ENCODE assay signal across 8 cellular contexts in the genomic region with DNA sequence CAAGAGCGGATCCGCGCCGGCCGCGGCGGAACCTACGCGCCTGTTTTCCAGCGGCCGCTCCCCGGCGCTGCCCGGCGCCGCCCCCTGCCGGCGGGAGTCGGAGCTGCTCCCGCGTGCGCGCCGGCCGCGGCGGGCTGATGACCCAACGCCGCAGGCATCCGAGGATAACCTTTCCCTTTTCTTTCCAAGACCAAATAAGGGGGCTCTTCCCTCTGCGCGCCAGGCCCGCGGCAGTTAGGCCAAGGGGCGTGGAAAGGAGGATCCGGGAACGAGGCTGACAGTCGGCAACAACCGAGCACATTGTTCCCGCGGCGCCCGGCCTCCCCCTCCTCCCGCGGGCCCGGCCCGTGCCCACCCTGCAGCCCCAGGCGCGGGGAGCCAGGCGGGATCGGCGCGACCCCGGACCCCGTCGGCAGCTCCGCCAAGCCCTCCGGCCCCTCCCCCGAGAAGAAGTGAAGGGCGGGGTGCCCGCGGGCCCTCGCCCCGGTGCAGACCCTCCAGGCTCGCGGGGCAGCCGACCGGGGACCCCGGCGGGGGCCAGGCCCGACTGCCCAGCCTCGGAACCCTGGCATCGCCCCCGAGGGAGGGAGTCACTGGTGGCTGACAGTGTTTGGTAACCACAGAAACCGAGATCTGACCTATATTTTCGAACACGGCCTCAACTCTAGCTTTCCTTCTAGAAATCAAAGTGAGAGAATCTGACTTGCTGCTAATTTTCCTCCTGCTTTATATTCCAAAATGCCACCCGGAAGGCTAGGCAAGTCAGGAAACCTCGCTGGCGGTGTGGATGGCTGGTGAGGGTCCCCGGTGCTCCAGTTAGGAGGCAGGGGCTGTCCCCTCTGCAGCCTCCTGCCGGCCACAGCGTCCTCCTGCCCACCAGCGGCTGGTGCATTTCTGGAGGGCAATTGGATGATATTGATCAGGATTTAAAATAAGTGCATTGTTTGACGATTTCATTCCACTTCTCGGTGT. TPM values are rescaled to one million over a fixed set of nuclear protein-coding genes. Genes with fewer than 3 reads are reported as not detected.
DNase-seq lines count a peak whose midpoint lies in the region; ATAC-seq lines count a peak whose summit lies in the region.

No MANE protein-coding gene starts in this region.

- 6 to 8% methylated on average over 60 to 64 of the region's 86 CpGs for WGBS in mesodermal cell (ENCODE audit: insufficient coverage in 2 of 2), 2 experiments

- H3K27ac ChIP-seq in mesodermal cell (ENCODE audit: low read depth, low read length, severe bottlenecking): peak overlapping the region; percentile 91

- H3K9me3 ChIP-seq in mesodermal cell (ENCODE audit: control insufficient read depth, low read length): no peaks in the 10 kb centered on the region

- H3K4me3 ChIP-seq in mesodermal cell (ENCODE audit: extremely low read depth, insufficient read depth, low read length, poor library complexity, severe bottlenecking): peak overlapping the region; percentile 43

- H3K36me3 ChIP-seq in mesodermal cell (ENCODE audit: control insufficient read depth, insufficient read depth, low read length): no peaks in the 10 kb centered on the region

- peak; percentile 88 for ATAC-seq in HG02885 (IDR thresholded peaks at IDR 0.05; ENCODE audit: poor library complexity, unreplicated experiment)

- peak; percentile 75 for DNase-seq in NCI-H82 (lab: John Stamatoyannopoulos, UW)
- no peak for DNase-seq in NCI-H82 treated with DMSO at 0.1 percent for 48 hours (lab: John Stamatoyannopoulos, UW; ENCODE audit: unreplicated experiment)
- DNase-seq in NCI-H226: peak; percentile 85
- DNase-seq in activated T-cell treated with anti-CD3 and anti-CD28 coated beads for 1 hour (ENCODE audit: low read depth): peak; percentile 28
- peak; percentile 96 for DNase-seq in epidermal melanocyte (ENCODE audit: insufficient read length, low spot score)
- DNase-seq in stimulated activated CD8-positive, alpha-beta memory T cell treated with anti-CD3 and anti-CD28 coated beads, Interleukin-15, amount 100 ng/mL, for 48 hours (ENCODE audit: low read depth in 2 of 2): peak; percentile 13 to 31

- H3K4me1 ChIP-seq in mesodermal cell (ENCODE audit: control insufficient read depth, insufficient read depth, low read length, poor library complexity, severe bottlenecking): peaks cover 11% of the 10 kb centered on the region

RNA-seq across cellular contexts. Expression of gene SYNM, which starts 45.6 kb away (rescaled TPM):
- 12.7 TPM for polyA plus RNA-seq in mesodermal cell (2013, experiment 1 of 2)
- polyA plus RNA-seq in mesodermal cell (2013, experiment 2 of 2): 13.1 TPM

RNA-seq across cellular contexts. Expression of gene PGPEP1L, which starts 51.7 kb away (rescaled TPM):
- polyA plus RNA-seq in mesodermal cell (2013, experiment 1 of 2): not detected
- not detected for polyA plus RNA-seq in mesodermal cell (2013, experiment 2 of 2)
